In the genomic region with DNA sequence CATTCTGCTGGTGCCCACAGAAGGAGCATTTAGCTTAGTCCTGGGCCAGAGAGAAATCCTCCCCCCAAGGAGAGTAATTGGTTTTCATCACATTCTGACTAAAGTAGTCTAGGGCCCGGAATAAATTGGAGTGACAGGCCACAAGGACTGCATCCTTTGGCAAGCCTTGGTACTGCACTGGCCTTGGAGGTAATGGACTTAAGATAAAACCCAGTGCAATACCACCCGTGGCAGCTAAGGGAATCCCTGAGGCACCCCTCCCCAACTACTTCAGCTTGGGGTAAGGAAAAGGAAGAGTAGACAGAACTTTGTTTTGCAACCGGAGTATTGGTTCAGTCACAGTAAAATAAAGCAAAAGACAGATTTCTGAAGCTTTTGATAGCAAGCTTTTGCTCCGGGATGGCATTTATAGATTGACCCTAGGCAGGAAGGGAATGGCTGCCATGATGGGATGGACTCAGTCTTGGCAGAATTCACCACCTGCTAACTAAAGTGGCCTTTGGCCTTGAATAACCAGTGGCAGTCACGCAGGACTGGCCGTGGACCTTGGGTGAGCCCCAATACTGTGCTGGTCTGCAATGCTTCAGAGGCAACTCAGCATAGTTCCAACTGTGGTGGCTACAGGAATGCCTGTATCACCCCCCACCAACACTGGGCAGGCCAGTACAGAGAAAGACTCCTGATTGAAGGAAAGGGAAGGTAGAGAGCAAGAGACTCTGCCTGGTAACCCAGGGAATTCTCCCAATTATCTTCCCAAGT, we compare ENCODE assay signal across 19 cellular contexts. TPM values are rescaled to one million over a fixed set of nuclear protein-coding genes. Genes with fewer than 3 reads are reported as not detected.
DNase-seq lines count a peak whose midpoint lies in the region; ATAC-seq, FAIRE-seq and TF ChIP-seq lines count a peak whose summit lies in the region.
"Had no signal": no experiment of that assay in that cellular context is flagged by ENCODE, and none has a peak within 500 bp of the region (broad histone marks: within the 10 kb centered on the region; RNA-seq: fewer than 3 reads in every experiment).

No MANE protein-coding gene starts in this region.

- H3K4me1 ChIP-seq in HCT116 (ENCODE audit: control insufficient read depth in 1 of 2, insufficient read depth in 2 of 2, low read length in 2 of 2) = peaks cover 0 to 12% of the 10 kb centered on the region in 2 experiments; a peak in 2 of 4 replicates
- peaks cover 0 to 5% (median 2%) of the 10 kb centered on the region in 4 experiments; a peak in 2 of 7 replicates for H3K4me1 ChIP-seq in H1 (replicated peaks in 1 of 4; ENCODE audit: control insufficient read depth in 3 of 4, insufficient read depth in 4 of 4, low read length in 3 of 4)

- no peak overlapping the region for H3K14ac ChIP-seq in H1 (ENCODE audit: insufficient read length)

- H3K9ac ChIP-seq in HCT116 (ENCODE audit: low read length) = no peak overlapping the region
- no peak overlapping the region for H3K9ac ChIP-seq in H1 (replicated peaks in 1 of 4; ENCODE audit: extremely low read depth in 1 of 4, low read depth in 3 of 4, low read length in 3 of 4)
- H3K9ac ChIP-seq: KMS-11 had no signal

- no peak for TF ChIP-seq EP300 in H1 (IDR thresholded peaks at IDR 0.05; ENCODE audit: borderline replicate concordance in 1 of 2, low read depth in 2 of 2, low read length in 2 of 2)

- RAD21 ChIA-PET in HCT116 (lab: Charles Lee; ENCODE audit: low non-redundant PET in 1 of 2, low total read pairs in 2 of 2, uncharacterized antibody in 2 of 2, unreplicated experiment in 2 of 2) = no interaction called here

- no peak overlapping the region for H2BK15ac ChIP-seq in H1 (ENCODE audit: low read length)

- H3K4me3 ChIP-seq in HCT116 (replicated peaks in 1 of 2; ENCODE audit: low read depth in 1 of 2, low read length in 2 of 2) (no peak overlapping the region), H1 (ENCODE audit: extremely low read depth in 1 of 4, insufficient read depth in 2 of 4, low read depth in 3 of 4, low read length in 4 of 4) (no peak overlapping the region)

- H3K4ac ChIP-seq in H1 (replicated peaks; ENCODE audit: insufficient read length, low read depth, low read length) = no peak overlapping the region

- BruUV-seq in HCT116 (replicated peaks; lab: Mats Ljungman, UMichigan) = no TSS peak

- TF ChIP-seq POLR2A in HCT116 (IDR thresholded peaks at IDR 0.05; ENCODE audit: borderline replicate concordance, extremely low read depth, insufficient read depth, insufficient read length) = no peak
- TF ChIP-seq POLR2A in H1 (IDR thresholded peaks at IDR 0.05; ENCODE audit: control extremely low read depth in 1 of 2, low read depth in 2 of 2, low read length in 2 of 2) = no peak

- H3K79me1 ChIP-seq in H1 (ENCODE audit: low read depth, low read length) = peaks cover 5% of the 10 kb centered on the region

- no peaks in the 10 kb centered on the region for H3K23me2 ChIP-seq in H1 (ENCODE audit: low read depth, low read length)

- H2AFZ ChIP-seq in HCT116 (ENCODE audit: low read depth, low read length, poor library complexity, severe bottlenecking) (no peak overlapping the region), H1 (ENCODE audit: low read length) (no peak overlapping the region)

- 89% methylated on average over 6 of the region's 6 CpGs; no CpG with 5 or more reads in 1 of the 2 experiments for WGBS in H1 (ENCODE audit: extremely low coverage in 1 of 2, insufficient coverage in 1 of 2, insufficient read length in 1 of 2, insufficient replicate concordance in 2 of 2, low coverage in 1 of 2, low lambda C conversion rate in 2 of 2, missing lambda C conversion rate in 1 of 2), 2 experiments

- H4K91ac ChIP-seq in H1 (replicated peaks; ENCODE audit: insufficient read length, low read length) = no peak overlapping the region

- H2BK12ac ChIP-seq in H1 (ENCODE audit: low read depth, low read length) = no peak overlapping the region

- H4K20me1 ChIP-seq in HCT116 (ENCODE audit: insufficient read depth) (peaks cover 3% of the 10 kb centered on the region; the same call in 1 of the 2 replicates), H1 (replicated peaks in 1 of 2; ENCODE audit: control insufficient read depth in 1 of 2, insufficient read depth in 2 of 2, low read length in 2 of 2) (peaks cover 3% of the 10 kb centered on the region in 2 experiments)

- intact Hi-C loops in HCT116 (cut with micrococcal nuclease) = no loop called here

- no peak overlapping the region for H2BK20ac ChIP-seq in H1 (ENCODE audit: low read length)

- H3K27me3 ChIP-seq in HCT116 (ENCODE audit: insufficient read depth, low read length) (no peaks in the 10 kb centered on the region), H1 (replicated peaks in 1 of 4; ENCODE audit: control insufficient read depth in 3 of 4, extremely low read depth in 1 of 4, insufficient read depth in 3 of 4, low read length in 3 of 4) (no peaks in the 10 kb centered on the region)

- TF ChIP-seq CTCF in HCT116 (IDR thresholded peaks at IDR 0.05 in 2 of 3, conservative IDR thresholded peaks at IDR 0.05 in 1 of 3; ENCODE audit: borderline replicate concordance in 1 of 3, insufficient read depth in 1 of 3, low read depth in 2 of 3, low read length in 2 of 3) (peak in 1 of 3 experiments; percentile 24; a peak in 2 of 6 replicates), H1 (IDR thresholded peaks at IDR 0.05; ENCODE audit: control extremely low read depth in 1 of 3, insufficient read depth in 1 of 3, low read depth in 1 of 3, low read length in 3 of 3) (peak; percentile 16 to 56 (median 49))

- no peak overlapping the region for H2BK5ac ChIP-seq in H1 (ENCODE audit: low read depth, low read length)

- H4K8ac ChIP-seq in H1 (ENCODE audit: extremely low read depth, insufficient read depth, low read length) = no peak overlapping the region

- POLR2A ChIA-PET in HCT116 (lab: Charles Lee) (no interaction called here), H1 (lab: Charles Lee; ENCODE audit: partially characterized antibody) (interaction anchor here (1.2 to 2.2 kb wide), 2 partner anchors 14 kb away, joined by 3 to 6 read pairs; partner anchors contain the start of genes MBD5 and ORC4)

- no peak overlapping the region for H3K27ac ChIP-seq in HCT116 (ENCODE audit: low read depth, low read length)
- no peak overlapping the region for H3K27ac ChIP-seq in H1 (ENCODE audit: low read depth, low read length)
- H3K27ac ChIP-seq: KMS-11, RWPE1 had no signal

- H3K79me2 ChIP-seq in HCT116 (ENCODE audit: insufficient read depth, low read length) = peaks cover 95% of the 10 kb centered on the region
- H3K79me2 ChIP-seq in H1 (ENCODE audit: control insufficient read depth in 1 of 2, insufficient read depth in 2 of 2, low read length in 2 of 2) = peaks cover 14 to 93% of the 10 kb centered on the region in 2 experiments

- FAIRE-seq in H1 (lab: Jason Lieb, UNC) = no peak

- H3K18ac ChIP-seq in H1 (ENCODE audit: extremely low read depth, low read length) = no peak overlapping the region

- no peak overlapping the region for H3K56ac ChIP-seq in H1 (replicated peaks; ENCODE audit: insufficient read length, low read depth, low read length)

- CTCF ChIA-PET in HCT116 (lab: Charles Lee) = no interaction called here
- CTCF ChIA-PET in H1 (lab: Charles Lee; ENCODE audit: partially characterized antibody) = interaction anchor here (0.6 to 3.1 kb wide), 12 partner anchors 9 to 502 kb away, joined by 3 to 14 read pairs (median 3); no protein-coding TSS in a partner anchor

- H3K23ac ChIP-seq in H1 (ENCODE audit: insufficient read length) = no peak overlapping the region

- no peak overlapping the region for H2AK5ac ChIP-seq in H1 (ENCODE audit: low read depth, low read length)

- TF ChIP-seq RAD21 in HCT116 (IDR thresholded peaks at IDR 0.05; ENCODE audit: low read depth) (no peak), H1 (IDR thresholded peaks at IDR 0.05 in 1 of 2, conservative IDR thresholded peaks at IDR 0.05 in 1 of 2; ENCODE audit: low read depth in 2 of 2, low read length in 2 of 2) (no peak)

- H3K36me3 ChIP-seq in HCT116 (ENCODE audit: control insufficient read depth in 1 of 2, insufficient read depth in 2 of 2, low read length in 2 of 2) (no peaks in the 10 kb centered on the region), H1 (ENCODE audit: control insufficient read depth in 2 of 4, insufficient read depth in 4 of 4, low read length in 3 of 4) (no peaks in the 10 kb centered on the region)

- no peak overlapping the region for H2BK120ac ChIP-seq in H1 (replicated peaks; ENCODE audit: low read depth, low read length)

- ATAC-seq in HCT116 = peak; percentile 34; the same call in 1 of the 2 replicates
- peak; percentile 69 for ATAC-seq in left lobe of liver
- ATAC-seq in GM18873 (IDR thresholded peaks at IDR 0.05; ENCODE audit: low FRiP score, unreplicated experiment) = no peak
- ATAC-seq: PC-3, SK-N-SH treated with all-trans-retinoic acid at 6 μM for 48 hours had no signal

- no peaks in the 10 kb centered on the region for H3K9me3 ChIP-seq in HCT116 (ENCODE audit: control insufficient read depth in 1 of 2, insufficient read depth in 1 of 2, low read depth in 1 of 2, low read length in 2 of 2)
- H3K9me3 ChIP-seq in H1 (ENCODE audit: insufficient read depth in 2 of 2, low read depth in 1 of 2, low read length in 1 of 2) = no peaks in the 10 kb centered on the region

- DNase-seq in HCT116 (ENCODE audit: low read depth, low spot score) (no peak), H1 (ENCODE audit: low read depth in 1 of 2, low spot score in 2 of 2) (no peak), left lobe of liver (ENCODE audit: low spot score) (no peak), kidney tubule cell (ENCODE audit: low spot score) (no peak), DMS53 treated with DMSO at 0.1 percent for 48 hours (lab: John Stamatoyannopoulos, UW; ENCODE audit: unreplicated experiment) (no peak)
- no peak for DNase-seq in stimulated activated CD4-positive, alpha-beta T cell treated with anti-CD3 and anti-CD28 coated beads, Interleukin-12 subunit alpha, Interleukin-12 subunit beta, amount 100 ng/mL, for 4 hours
- DNase-seq: C1 segment of cervical spinal cord; CD8-positive, alpha-beta memory T cell; DMS79 treated with DMSO at 0.1 percent for 48 hours; MV-4-11; NCI-H187; NCI-H2107; NCI-H524; PC-3; SIG-M5 had no signal

- no peaks in the 10 kb centered on the region; the same call in 1 of the 2 replicates for H3K9me2 ChIP-seq in HCT116 (ENCODE audit: insufficient read depth)

- H3K4me2 ChIP-seq in HCT116 (ENCODE audit: low read length) (no peak overlapping the region), H1 (ENCODE audit: insufficient read depth in 1 of 2, low read depth in 2 of 2, low read length in 2 of 2) (no peak overlapping the region)
- H3K4me2 ChIP-seq: KMS-11 had no signal

- no peak overlapping the region for H4K5ac ChIP-seq in H1 (ENCODE audit: insufficient read length, low read depth, low read length)

RNA-seq across cellular contexts. Expression of gene ORC4, which starts 14.1 kb away (rescaled TPM):
- total RNA-seq in HCT116 (2021; ENCODE audit: unreplicated experiment) (51.0 TPM), left lobe of liver (16.2 TPM)
- polyA plus RNA-seq in HCT116 (2012) = 12.9 and 18.0 TPM in 2 replicates
- total RNA-seq in H1 (2021; fragmentation: NEBNext Ultra II Directional; extraction: Animal tissue kit (Norgen Biotek cat#: 25700)) = 63.4 and 63.7 TPM in 2 replicates
- 19.2 and 22.7 TPM in 2 replicates for polyA plus RNA-seq in H1 (2011; rRNA removed)
- 55.3 TPM for polyA plus RNA-seq in H1 (2011; cell fraction: cytosol; rRNA removed)
- 11.5 TPM for polyA plus RNA-seq in H1 (2011; cell fraction: nucleus; rRNA removed)
- 22.0 to 40.2 TPM (median 29.6 TPM) in 4 replicates for polyA plus RNA-seq in H1 (2012, experiment 1 of 2)
- polyA plus RNA-seq in H1 (2012, experiment 2 of 2) = 2.8 TPM
- 46.6 TPM for polyA plus RNA-seq in H1 (2013, experiment 1 of 2)
- 46.7 TPM for polyA plus RNA-seq in H1 (2013, experiment 2 of 2)
- polyA minus RNA-seq in H1 (2011; rRNA and poly(A)+ RNA removed) = 28.3 and 36.6 TPM in 2 replicates
- 21.4 TPM for polyA minus RNA-seq in H1 (2011; cell fraction: cytosol; rRNA and poly(A)+ RNA removed)
- polyA minus RNA-seq in H1 (2011; cell fraction: nucleus; rRNA and poly(A)+ RNA removed) = 74.0 TPM

RNA-seq across cellular contexts. Expression of gene MBD5, which starts 14.5 kb away (rescaled TPM):
- 20.5 TPM for total RNA-seq in HCT116 (2021; ENCODE audit: unreplicated experiment)
- 7.7 and 9.5 TPM in 2 replicates for polyA plus RNA-seq in HCT116 (2012)
- total RNA-seq in H1 (2021; fragmentation: NEBNext Ultra II Directional; extraction: Animal tissue kit (Norgen Biotek cat#: 25700)) = 29.4 and 29.6 TPM in 2 replicates
- polyA plus RNA-seq in H1 (2011; rRNA removed) = 8.5 and 9.7 TPM in 2 replicates
- polyA plus RNA-seq in H1 (2011; cell fraction: cytosol; rRNA removed) = 9.0 TPM
- 28.9 TPM for polyA plus RNA-seq in H1 (2011; cell fraction: nucleus; rRNA removed)
- polyA plus RNA-seq in H1 (2012, experiment 1 of 2) = 8.2 to 12.8 TPM (median 9.4 TPM) in 4 replicates
- 1.4 TPM for polyA plus RNA-seq in H1 (2012, experiment 2 of 2)
- polyA plus RNA-seq in H1 (2013, experiment 1 of 2) = 10.5 TPM
- polyA plus RNA-seq in H1 (2013, experiment 2 of 2) = 11.4 TPM
- polyA minus RNA-seq in H1 (2011; rRNA and poly(A)+ RNA removed) = 69.0 and 69.1 TPM in 2 replicates
- 17.1 TPM for polyA minus RNA-seq in H1 (2011; cell fraction: cytosol; rRNA and poly(A)+ RNA removed)
- polyA minus RNA-seq in H1 (2011; cell fraction: nucleus; rRNA and poly(A)+ RNA removed) = 272 TPM
- total RNA-seq in left lobe of liver = 9.8 TPM
